1 cellular context compared by ENCODE assay signal in genomic region chr6:30724906-30725667, GRCh38.
TF ChIP-seq lines count a peak whose summit lies in the region.

No MANE protein-coding gene starts in this region.

TF ChIP-seq in HepG2, 621 proteins besides CTCF, POLR2A, EP300 and RAD21 (continued from another document and continues in another):
- TF ChIP-seq, protein P1, sequence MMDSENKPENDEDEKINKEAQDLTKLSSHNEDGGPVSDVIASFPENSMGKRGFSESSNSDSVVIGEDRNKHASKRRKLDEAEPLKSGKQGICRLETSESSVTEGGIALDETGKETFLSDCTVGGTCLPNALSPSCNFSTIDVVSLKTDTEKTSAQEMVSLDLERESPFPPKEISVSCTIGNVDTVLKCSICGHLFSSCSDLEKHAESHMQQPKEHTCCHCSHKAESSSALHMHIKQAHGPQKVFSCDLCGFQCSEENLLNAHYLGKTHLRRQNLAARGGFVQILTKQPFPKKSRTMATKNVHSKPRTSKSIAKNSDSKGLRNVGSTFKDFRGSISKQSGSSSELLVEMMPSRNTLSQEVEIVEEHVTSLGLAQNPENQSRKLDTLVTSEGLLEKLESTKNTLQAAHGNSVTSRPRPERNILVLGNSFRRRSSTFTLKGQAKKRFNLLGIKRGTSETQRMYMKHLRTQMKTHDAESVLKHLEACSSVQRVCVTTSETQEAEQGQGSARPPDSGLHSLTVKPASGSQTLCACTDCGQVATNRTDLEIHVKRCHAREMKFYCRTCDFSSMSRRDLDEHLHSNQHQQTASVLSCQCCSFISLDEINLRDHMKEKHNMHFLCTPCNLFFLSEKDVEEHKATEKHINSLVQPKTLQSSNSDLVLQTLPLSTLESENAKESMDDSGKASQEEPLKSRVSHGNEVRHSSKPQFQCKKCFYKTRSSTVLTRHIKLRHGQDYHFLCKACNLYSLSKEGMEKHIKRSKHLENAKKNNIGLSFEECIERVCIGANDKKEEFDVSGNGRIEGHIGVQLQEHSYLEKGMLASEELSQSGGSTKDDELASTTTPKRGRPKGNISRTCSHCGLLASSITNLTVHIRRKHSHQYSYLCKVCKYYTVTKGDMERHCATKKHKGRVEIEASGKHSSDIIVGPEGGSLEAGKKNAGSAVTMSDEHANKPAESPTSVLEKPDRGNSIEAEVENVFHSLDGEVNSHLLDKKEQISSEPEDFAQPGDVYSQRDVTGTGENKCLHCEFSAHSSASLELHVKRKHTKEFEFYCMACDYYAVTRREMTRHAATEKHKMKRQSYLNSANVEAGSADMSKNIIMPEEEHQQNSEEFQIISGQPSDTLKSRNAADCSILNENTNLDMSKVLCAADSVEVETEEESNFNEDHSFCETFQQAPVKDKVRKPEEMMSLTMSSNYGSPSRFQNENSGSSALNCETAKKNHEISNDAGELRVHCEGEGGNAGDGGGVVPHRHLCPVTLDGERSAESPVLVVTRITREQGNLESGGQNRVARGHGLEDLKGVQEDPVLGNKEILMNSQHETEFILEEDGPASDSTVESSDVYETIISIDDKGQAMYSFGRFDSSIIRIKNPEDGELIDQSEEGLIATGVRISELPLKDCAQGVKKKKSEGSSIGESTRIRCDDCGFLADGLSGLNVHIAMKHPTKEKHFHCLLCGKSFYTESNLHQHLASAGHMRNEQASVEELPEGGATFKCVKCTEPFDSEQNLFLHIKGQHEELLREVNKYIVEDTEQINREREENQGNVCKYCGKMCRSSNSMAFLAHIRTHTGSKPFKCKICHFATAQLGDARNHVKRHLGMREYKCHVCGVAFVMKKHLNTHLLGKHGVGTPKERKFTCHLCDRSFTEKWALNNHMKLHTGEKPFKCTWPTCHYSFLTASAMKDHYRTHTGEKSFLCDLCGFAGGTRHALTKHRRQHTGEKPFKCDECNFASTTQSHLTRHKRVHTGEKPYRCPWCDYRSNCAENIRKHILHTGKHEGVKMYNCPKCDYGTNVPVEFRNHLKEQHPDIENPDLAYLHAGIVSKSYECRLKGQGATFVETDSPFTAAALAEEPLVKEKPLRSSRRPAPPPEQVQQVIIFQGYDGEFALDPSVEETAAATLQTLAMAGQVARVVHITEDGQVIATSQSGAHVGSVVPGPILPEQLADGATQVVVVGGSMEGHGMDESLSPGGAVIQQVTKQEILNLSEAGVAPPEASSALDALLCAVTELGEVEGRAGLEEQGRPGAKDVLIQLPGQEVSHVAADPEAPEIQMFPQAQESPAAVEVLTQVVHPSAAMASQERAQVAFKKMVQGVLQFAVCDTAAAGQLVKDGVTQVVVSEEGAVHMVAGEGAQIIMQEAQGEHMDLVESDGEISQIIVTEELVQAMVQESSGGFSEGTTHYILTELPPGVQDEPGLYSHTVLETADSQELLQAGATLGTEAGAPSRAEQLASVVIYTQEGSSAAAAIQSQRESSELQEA (CRISPR knock-in tag; IDR thresholded peaks at IDR 0.05; ENCODE audit: not compliant biosample characterization): no peak
- TF ChIP-seq SMAD9 (CRISPR knock-in tag; IDR thresholded peaks at IDR 0.05) (no peak), MTA3 (CRISPR knock-in tag; IDR thresholded peaks at IDR 0.05) (no peak), TBL1XR1 (IDR thresholded peaks at IDR 0.05; ENCODE audit: borderline replicate concordance, low read length, partially characterized antibody) (no peak), HOXA9 (CRISPR knock-in tag; IDR thresholded peaks at IDR 0.05; ENCODE audit: borderline replicate concordance) (no peak), PRPF4 (IDR thresholded peaks at IDR 0.05; ENCODE audit: low read depth, low read length, poor library complexity, severe bottlenecking) (no peak), STAT6 (CRISPR knock-in tag; IDR thresholded peaks at IDR 0.05; ENCODE audit: borderline replicate concordance) (no peak), ATF1 (CRISPR knock-in tag; IDR thresholded peaks at IDR 0.05) (0 out of 2 replicates have a peak, but pooled peaks have one; percentile 26), ZNF333 (CRISPR knock-in tag; IDR thresholded peaks at IDR 0.05; ENCODE audit: borderline replicate concordance) (no peak), REL (CRISPR knock-in tag; conservative IDR thresholded peaks at IDR 0.05) (0 out of 2 replicates have a peak, but pooled peaks have one; percentile 54), SMARCE1 (IDR thresholded peaks at IDR 0.05; ENCODE audit: borderline replicate concordance) (no peak), ZNF124 (CRISPR knock-in tag; IDR thresholded peaks at IDR 0.05) (no peak), NFYC (CRISPR knock-in tag; IDR thresholded peaks at IDR 0.05) (no peak), HOXD1 (CRISPR knock-in tag; IDR thresholded peaks at IDR 0.05) (no peak), ZNF335 (CRISPR knock-in tag; IDR thresholded peaks at IDR 0.05) (no peak), IKZF1 (IDR thresholded peaks at IDR 0.05) (no peak), ZNF253 (CRISPR knock-in tag; IDR thresholded peaks at IDR 0.05; ENCODE audit: borderline replicate concordance) (no peak), ZSCAN20 (CRISPR knock-in tag; IDR thresholded peaks at IDR 0.05; ENCODE audit: borderline replicate concordance) (no peak), KDM6A (CRISPR knock-in tag; IDR thresholded peaks at IDR 0.05; ENCODE audit: low read depth) (no peak), IRX3 (CRISPR knock-in tag; IDR thresholded peaks at IDR 0.05; ENCODE audit: borderline replicate concordance, low read depth) (no peak), ZBTB3 (CRISPR knock-in tag; IDR thresholded peaks at IDR 0.05; ENCODE audit: borderline replicate concordance, low read depth) (no peak), SRSF4 (IDR thresholded peaks at IDR 0.05; ENCODE audit: low read depth, low read length, poor library complexity, severe bottlenecking) (no peak), PAF1 (CRISPR knock-in tag; IDR thresholded peaks at IDR 0.05) (peak; percentile 72; the same call in 1 of the 2 replicates), ZFP1 (CRISPR knock-in tag; IDR thresholded peaks at IDR 0.05) (0 out of 2 replicates have a peak, but pooled peaks have one; percentile 7), KLF12 (CRISPR knock-in tag; IDR thresholded peaks at IDR 0.05; ENCODE audit: borderline replicate concordance) (no peak), EHMT2 (IDR thresholded peaks at IDR 0.05; ENCODE audit: borderline replicate concordance, low read depth, low read length) (no peak), THAP11 (CRISPR knock-in tag; IDR thresholded peaks at IDR 0.05) (0 out of 2 replicates have a peak, but pooled peaks have one; percentile 4), ZNF776 (CRISPR knock-in tag; IDR thresholded peaks at IDR 0.05) (no peak), ZNF878 (CRISPR knock-in tag; IDR thresholded peaks at IDR 0.05) (0 out of 2 replicates have a peak, but pooled peaks have one; percentile 3), HDAC6 (IDR thresholded peaks at IDR 0.05; ENCODE audit: low read depth, low read length) (no peak), JUND (CRISPR knock-in tag; IDR thresholded peaks at IDR 0.05) (no peak), JUNB (CRISPR knock-in tag; IDR thresholded peaks at IDR 0.05; ENCODE audit: borderline replicate concordance) (no peak), FOXM1 (CRISPR knock-in tag; IDR thresholded peaks at IDR 0.05) (no peak), ZNF558 (CRISPR knock-in tag; IDR thresholded peaks at IDR 0.05; ENCODE audit: borderline replicate concordance) (0 out of 2 replicates have a peak, but pooled peaks have one; percentile 4), SIX1 (CRISPR knock-in tag; IDR thresholded peaks at IDR 0.05; ENCODE audit: borderline replicate concordance) (no peak), ZNF431 (CRISPR knock-in tag; IDR thresholded peaks at IDR 0.05; ENCODE audit: borderline replicate concordance, low read depth) (no peak), ATAD3A (CRISPR knock-in tag; IDR thresholded peaks at IDR 0.05) (no peak)
- TF ChIP-seq, protein P2, sequence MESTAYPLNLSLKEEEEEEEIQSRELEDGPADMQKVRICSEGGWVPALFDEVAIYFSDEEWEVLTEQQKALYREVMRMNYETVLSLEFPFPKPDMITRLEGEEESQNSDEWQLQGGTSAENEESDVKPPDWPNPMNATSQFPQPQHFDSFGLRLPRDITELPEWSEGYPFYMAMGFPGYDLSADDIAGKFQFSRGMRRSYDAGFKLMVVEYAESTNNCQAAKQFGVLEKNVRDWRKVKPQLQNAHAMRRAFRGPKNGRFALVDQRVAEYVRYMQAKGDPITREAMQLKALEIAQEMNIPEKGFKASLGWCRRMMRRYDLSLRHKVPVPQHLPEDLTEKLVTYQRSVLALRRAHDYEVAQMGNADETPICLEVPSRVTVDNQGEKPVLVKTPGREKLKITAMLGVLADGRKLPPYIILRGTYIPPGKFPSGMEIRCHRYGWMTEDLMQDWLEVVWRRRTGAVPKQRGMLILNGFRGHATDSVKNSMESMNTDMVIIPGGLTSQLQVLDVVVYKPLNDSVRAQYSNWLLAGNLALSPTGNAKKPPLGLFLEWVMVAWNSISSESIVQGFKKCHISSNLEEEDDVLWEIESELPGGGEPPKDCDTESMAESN (CRISPR knock-in tag; conservative IDR thresholded peaks at IDR 0.05): no peak
- TF ChIP-seq, protein P3, sequence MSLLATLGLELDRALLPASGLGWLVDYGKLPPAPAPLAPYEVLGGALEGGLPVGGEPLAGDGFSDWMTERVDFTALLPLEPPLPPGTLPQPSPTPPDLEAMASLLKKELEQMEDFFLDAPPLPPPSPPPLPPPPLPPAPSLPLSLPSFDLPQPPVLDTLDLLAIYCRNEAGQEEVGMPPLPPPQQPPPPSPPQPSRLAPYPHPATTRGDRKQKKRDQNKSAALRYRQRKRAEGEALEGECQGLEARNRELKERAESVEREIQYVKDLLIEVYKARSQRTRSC (CRISPR knock-in tag; IDR thresholded peaks at IDR 0.05; ENCODE audit: low read depth): no peak
- TF ChIP-seq, protein P4, sequence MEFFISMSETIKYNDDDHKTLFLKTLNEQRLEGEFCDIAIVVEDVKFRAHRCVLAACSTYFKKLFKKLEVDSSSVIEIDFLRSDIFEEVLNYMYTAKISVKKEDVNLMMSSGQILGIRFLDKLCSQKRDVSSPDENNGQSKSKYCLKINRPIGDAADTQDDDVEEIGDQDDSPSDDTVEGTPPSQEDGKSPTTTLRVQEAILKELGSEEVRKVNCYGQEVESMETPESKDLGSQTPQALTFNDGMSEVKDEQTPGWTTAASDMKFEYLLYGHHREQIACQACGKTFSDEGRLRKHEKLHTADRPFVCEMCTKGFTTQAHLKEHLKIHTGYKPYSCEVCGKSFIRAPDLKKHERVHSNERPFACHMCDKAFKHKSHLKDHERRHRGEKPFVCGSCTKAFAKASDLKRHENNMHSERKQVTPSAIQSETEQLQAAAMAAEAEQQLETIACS (CRISPR knock-in tag; IDR thresholded peaks at IDR 0.05): no peak
- TF ChIP-seq, protein P5, sequence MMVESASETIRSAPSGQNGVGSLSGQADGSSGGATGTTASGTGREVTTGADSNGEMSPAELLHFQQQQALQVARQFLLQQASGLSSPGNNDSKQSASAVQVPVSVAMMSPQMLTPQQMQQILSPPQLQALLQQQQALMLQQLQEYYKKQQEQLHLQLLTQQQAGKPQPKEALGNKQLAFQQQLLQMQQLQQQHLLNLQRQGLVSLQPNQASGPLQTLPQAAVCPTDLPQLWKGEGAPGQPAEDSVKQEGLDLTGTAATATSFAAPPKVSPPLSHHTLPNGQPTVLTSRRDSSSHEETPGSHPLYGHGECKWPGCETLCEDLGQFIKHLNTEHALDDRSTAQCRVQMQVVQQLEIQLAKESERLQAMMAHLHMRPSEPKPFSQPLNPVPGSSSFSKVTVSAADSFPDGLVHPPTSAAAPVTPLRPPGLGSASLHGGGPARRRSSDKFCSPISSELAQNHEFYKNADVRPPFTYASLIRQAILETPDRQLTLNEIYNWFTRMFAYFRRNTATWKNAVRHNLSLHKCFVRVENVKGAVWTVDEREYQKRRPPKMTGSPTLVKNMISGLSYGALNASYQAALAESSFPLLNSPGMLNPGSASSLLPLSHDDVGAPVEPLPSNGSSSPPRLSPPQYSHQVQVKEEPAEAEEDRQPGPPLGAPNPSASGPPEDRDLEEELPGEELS (CRISPR knock-in tag; IDR thresholded peaks at IDR 0.05): no peak
